ENCODE assay signal across 9 cellular contexts in the genomic region with DNA sequence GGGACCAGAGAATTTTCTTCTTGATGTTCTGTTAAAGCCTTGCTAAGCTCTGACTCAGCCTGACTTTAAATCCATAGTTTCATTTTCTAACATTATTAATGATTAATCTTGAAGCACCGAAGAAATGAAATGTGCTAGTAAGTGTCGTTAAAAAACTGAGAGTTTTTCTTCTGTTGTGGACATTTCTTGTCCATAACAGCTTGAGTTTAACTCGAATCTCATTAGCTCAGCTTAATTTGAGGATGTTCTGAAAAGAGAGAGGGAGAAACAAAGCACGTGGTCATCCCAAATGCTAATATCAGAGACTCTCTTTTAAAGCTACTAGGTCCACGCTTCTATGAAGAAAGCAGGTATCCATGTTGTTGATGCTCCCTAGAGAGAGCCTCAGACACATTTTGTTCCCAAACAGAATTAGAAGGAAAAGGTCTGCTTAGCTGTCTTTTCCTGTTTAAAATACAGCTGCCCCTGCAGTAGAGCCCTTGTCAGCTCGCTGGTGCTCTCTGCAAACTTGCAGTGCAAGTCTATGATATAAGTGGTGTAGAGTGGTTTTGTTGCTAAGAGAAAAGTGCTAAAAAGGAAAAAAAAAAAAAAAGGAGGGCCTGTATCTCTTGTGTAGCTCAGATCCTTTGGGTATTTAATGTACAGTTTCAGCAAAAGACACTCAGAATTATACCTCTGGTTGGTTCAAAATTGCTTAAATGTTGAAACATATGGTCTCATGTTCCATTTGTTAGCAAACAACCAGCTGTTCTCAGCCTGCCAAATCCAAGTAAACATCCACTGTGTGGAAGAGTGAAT.
A peak's percentile ranks its signal among the peaks of the same experiment; 100 is the strongest.
DNase-seq lines count a peak whose midpoint lies in the region; ATAC-seq and TF ChIP-seq lines count a peak whose summit lies in the region.
"Had no signal": no experiment of that assay in that cellular context is flagged by ENCODE, and none has a peak within 500 bp of the region (broad histone marks: within the 10 kb centered on the region; RNA-seq: fewer than 3 reads in every experiment).

No MANE protein-coding gene starts in this region.

- H3K27ac ChIP-seq in neural progenitor cell = peak overlapping the region; percentile 0
- H3K27ac ChIP-seq: BLaER1 treated with 17β-estradiol and CSF1 and Interleukin-3, amounts not matched to agents 10 nM and 100 nM had no signal

- H3K4me2 ChIP-seq in neural progenitor cell = peak overlapping the region; percentile 55
- H3K4me2 ChIP-seq: BLaER1 treated with 17β-estradiol and CSF1 and Interleukin-3, amounts not matched to agents 10 nM and 100 nM had no signal

- BruUV-seq in Caco-2 (replicated peaks; lab: Mats Ljungman, UMichigan) = no TSS peak

- H3K4me1 ChIP-seq in Caco-2 (peaks cover 13% of the 10 kb centered on the region), neural progenitor cell (peaks cover 48% of the 10 kb centered on the region), HAP-1 (peaks cover 10% of the 10 kb centered on the region)

- no peak overlapping the region for H3K9ac ChIP-seq in neural progenitor cell
- H3K9ac ChIP-seq: BLaER1 treated with 17β-estradiol and CSF1 and Interleukin-3, amounts not matched to agents 10 nM and 100 nM had no signal

- no peaks in the 10 kb centered on the region for H3K27me3 Mint-ChIP-seq in Caco-2 (ENCODE audit: insufficient read depth, unreplicated experiment)
- H3K27me3 Mint-ChIP-seq in neural progenitor cell (ENCODE audit: insufficient read depth, low read depth) = no peaks in the 10 kb centered on the region

- in situ Hi-C loops in HAP-1 (cut with MboI; ENCODE audit: low sequenced_read_pairs) = no loop called here

- H3F3A ChIP-seq in neural progenitor cell (ENCODE audit: low read depth) = peaks cover 47% of the 10 kb centered on the region

- no peaks in the 10 kb centered on the region for H3K79me2 ChIP-seq in neural progenitor cell (ENCODE audit: low read depth)

- H3K36me3 ChIP-seq in Caco-2 (ENCODE audit: control insufficient read depth, insufficient read depth, low read length) (no peaks in the 10 kb centered on the region), neural progenitor cell (no peaks in the 10 kb centered on the region), HAP-1 (replicated peaks) (no peaks in the 10 kb centered on the region)
- H3K36me3 ChIP-seq: BLaER1 treated with 17β-estradiol and CSF1 and Interleukin-3, amounts not matched to agents 10 nM and 100 nM had no signal

- peak overlapping the region; percentile 0 for H2AFZ ChIP-seq in neural progenitor cell (replicated peaks)

- POLR2A ChIA-PET in Caco-2 (lab: Charles Lee) = no interaction called here

- peak overlapping the region; percentile 80 for H3K27ac Mint-ChIP-seq in Caco-2 (ENCODE audit: unreplicated experiment)
- H3K27ac Mint-ChIP-seq in neural progenitor cell = peak overlapping the region; percentile 64

- no peak for TF ChIP-seq CTCF in Caco-2 (IDR thresholded peaks at IDR 0.05; ENCODE audit: insufficient read depth in 1 of 2, low read depth in 1 of 2, low read length in 1 of 2, severe bottlenecking in 1 of 2, unreplicated experiment in 1 of 2)
- TF ChIP-seq CTCF in fibroblast of mammary gland (conservative IDR thresholded peaks at IDR 0.05; ENCODE audit: control insufficient read depth, insufficient read depth, low read depth, low read length) = no peak
- TF ChIP-seq CTCF in neural progenitor cell (IDR thresholded peaks at IDR 0.05) = no peak

- H3K36me3 Mint-ChIP-seq in Caco-2 (ENCODE audit: insufficient read depth, unreplicated experiment) = no peaks in the 10 kb centered on the region
- no peaks in the 10 kb centered on the region for H3K36me3 Mint-ChIP-seq in neural progenitor cell

- peak overlapping the region; percentile 61 for H3K4me3 Mint-ChIP-seq in Caco-2 (ENCODE audit: unreplicated experiment)
- no peak overlapping the region for H3K4me3 Mint-ChIP-seq in neural progenitor cell

- peaks cover 7% of the 10 kb centered on the region for H4K20me1 ChIP-seq in neural progenitor cell (ENCODE audit: low read depth)
- H4K20me1 ChIP-seq: BLaER1 treated with 17β-estradiol and CSF1 and Interleukin-3, amounts not matched to agents 10 nM and 100 nM had no signal

- H3K4me1 Mint-ChIP-seq in Caco-2 (ENCODE audit: low read depth, unreplicated experiment) (peaks cover 24% of the 10 kb centered on the region), neural progenitor cell (peaks cover 54% of the 10 kb centered on the region)

- H3K9me3 Mint-ChIP-seq in Caco-2 (ENCODE audit: unreplicated experiment) (no peaks in the 10 kb centered on the region), neural progenitor cell (no peaks in the 10 kb centered on the region)

- CTCF ChIA-PET in Caco-2 (lab: Charles Lee) = no interaction called here

- no peak for DNase-seq in Caco-2
- peak; percentile 91 for DNase-seq in NCI-H82 (lab: John Stamatoyannopoulos, UW)
- DNase-seq in fibroblast of mammary gland (ENCODE audit: low read depth) = peak; percentile 51
- no peak for DNase-seq in neural progenitor cell (ENCODE audit: low spot score)
- DNase-seq in HAP-1 (ENCODE audit: low spot score in 2 of 2) = no peak
- DNase-seq in T-helper 2 cell = no peak
- DNase-seq in T-helper 9 cell = no peak

- H3K4me3 ChIP-seq in Caco-2 (ENCODE audit: low read depth, low read length) = 0 out of 2 replicates have a peak overlapping the region, but pooled peaks have one; percentile 9
- no peak overlapping the region for H3K4me3 ChIP-seq in fibroblast of mammary gland (ENCODE audit: control insufficient read depth, low read depth, low read length)
- H3K4me3 ChIP-seq in neural progenitor cell = no peak overlapping the region
- H3K4me3 ChIP-seq in HAP-1 = no peak overlapping the region
- H3K4me3 ChIP-seq: BLaER1 treated with 17β-estradiol and CSF1 and Interleukin-3, amounts not matched to agents 10 nM and 100 nM had no signal

- H3K27me3 ChIP-seq in Caco-2 (replicated peaks; ENCODE audit: control insufficient read depth, insufficient read depth, low read length) (no peaks in the 10 kb centered on the region), neural progenitor cell (no peaks in the 10 kb centered on the region), HAP-1 (ENCODE audit: low read depth) (no peaks in the 10 kb centered on the region)
- H3K27me3 ChIP-seq: BLaER1 treated with 17β-estradiol and CSF1 and Interleukin-3, amounts not matched to agents 10 nM and 100 nM had no signal

- intact Hi-C loops in Caco-2 (cut with micrococcal nuclease; ENCODE audit: unreplicated experiment) = no loop called here

- no peak for ATAC-seq in GM19395 (IDR thresholded peaks at IDR 0.05; ENCODE audit: unreplicated experiment)

- H3K9me3 ChIP-seq in Caco-2 = no peaks in the 10 kb centered on the region
- H3K9me3 ChIP-seq in neural progenitor cell (ENCODE audit: low read depth) = no peaks in the 10 kb centered on the region
- no peaks in the 10 kb centered on the region for H3K9me3 ChIP-seq in HAP-1
- H3K9me3 ChIP-seq: BLaER1 treated with 17β-estradiol and CSF1 and Interleukin-3, amounts not matched to agents 10 nM and 100 nM had no signal

Comparison
In these comparisons a context has a peak if more than half of its experiments do, and no peak if none do; other contexts are left out.
1. DNase-seq: peak in NCI-H82 (single experiment) and fibroblast of mammary gland (single experiment); none in Caco-2 (0 of 2), neural progenitor cell (single experiment), HAP-1 (0 of 2), T-helper 2 cell (0 of 5) and T-helper 9 cell (single experiment).